Comparison of ENCODE assay signal across 29 cellular contexts in genomic region chr6:43623880-43624785, GRCh38. TPM values are rescaled to one million over a fixed set of nuclear protein-coding genes. Genes with fewer than 3 reads are reported as not detected.
A peak's percentile ranks its signal among the peaks of the same experiment; 100 is the strongest.
DNase-seq lines count a peak whose midpoint lies in the region; ATAC-seq, FAIRE-seq and TF ChIP-seq lines count a peak whose summit lies in the region.
"Had no signal": no experiment of that assay in that cellular context is flagged by ENCODE, and none has a peak within 500 bp of the region (broad histone marks: within the 10 kb centered on the region; RNA-seq: fewer than 3 reads in every experiment).

No MANE protein-coding gene starts in this region.

- H3K4me1 ChIP-seq in HepG2 (ENCODE audit: insufficient read depth, low read length) (peaks cover 24% of the 10 kb centered on the region), right lobe of liver (peaks cover 0 to 15% (median 7%) of the 10 kb centered on the region in 4 donors), testis (peaks cover 14% of the 10 kb centered on the region)

- peaks cover 95% of the 10 kb centered on the region for H3K36me3 Mint-ChIP-seq in activated T-helper 17 cell treated with anti-CD3 and anti-CD28 coated beads, Interleukin-2, amount 50 U/mL, for 72 hours (ENCODE audit: low read depth)

- no peak for TF ChIP-seq RAD21 in HepG2 (CRISPR knock-in tag; IDR thresholded peaks at IDR 0.05)

- TF ChIP-seq POLR2A in HepG2 (IDR thresholded peaks at IDR 0.05; ENCODE audit: insufficient read depth in 1 of 2, low read depth in 2 of 2, low read length in 2 of 2) (no peak; a peak in 1 of 4 replicates), right lobe of liver (IDR thresholded peaks at IDR 0.05) (no peak), testis (IDR thresholded peaks at IDR 0.05) (no peak)

- H4K20me1 ChIP-seq in HepG2 (ENCODE audit: insufficient read depth, low read length) = no peaks in the 10 kb centered on the region

- no peaks in the 10 kb centered on the region for H3K27me3 Mint-ChIP-seq in activated T-helper 17 cell treated with anti-CD3 and anti-CD28 coated beads, Interleukin-2, amount 50 U/mL, for 72 hours
- H3K27me3 Mint-ChIP-seq: activated CD4-positive, alpha-beta T cell treated with anti-CD3 and anti-CD28 coated beads for 36 hours; dendritic cell treated with granulocyte-macrophage colony-stimulating factor and Interleukin-4, amounts not matched to agents 40 ng/mL and 50 ng/mL, for 4 days; stimulated activated memory B cell treated with anti-CD40 and anti-IgM and Interleukin-4, amounts not matched to agents 10 μg/mL and 1 μg/mL and 100 μg/mL, for 72 hours had no signal

- H3K9me3 Mint-ChIP-seq in activated T-helper 17 cell treated with anti-CD3 and anti-CD28 coated beads, Interleukin-2, amount 50 U/mL, for 72 hours = no peaks in the 10 kb centered on the region
- H3K9me3 Mint-ChIP-seq: dendritic cell treated with granulocyte-macrophage colony-stimulating factor and Interleukin-4, amounts not matched to agents 40 ng/mL and 50 ng/mL, for 4 days; stimulated activated memory B cell treated with anti-CD40 and anti-IgM and Interleukin-4, amounts not matched to agents 10 μg/mL and 1 μg/mL and 100 μg/mL, for 72 hours; T-helper 1 cell treated with Interleukin-12 subunit alpha and Interleukin-12 subunit beta and Interleukin-4 antibody, amounts not matched to agents 30 μg/mL and 1 μg/mL, for 36 hours had no signal

- peaks cover 25% of the 10 kb centered on the region for H3K4me1 Mint-ChIP-seq in activated T-helper 17 cell treated with anti-CD3 and anti-CD28 coated beads, Interleukin-2, amount 50 U/mL, for 72 hours

- in situ Hi-C loops in HepG2 (cut with HindIII; ENCODE audit: extremely low pct_ligation_motif_present, low pct_unique_long_range_greater_than_20kb) = no loop called here

- H3K27me3 ChIP-seq in HepG2 (ENCODE audit: control insufficient read depth in 1 of 2, insufficient read depth in 2 of 2, low read length in 2 of 2) (no peaks in the 10 kb centered on the region; a peak in 1 of 5 replicates), right lobe of liver (no peaks in the 10 kb centered on the region), testis (no peaks in the 10 kb centered on the region)
- H3K27me3 ChIP-seq: BLaER1 treated with 17β-estradiol and CSF1 and Interleukin-3, amounts not matched to agents 10 nM and 100 nM; SJCRH30; vagina had no signal

- no peak overlapping the region for H3K4me2 ChIP-seq in HepG2 (ENCODE audit: low read depth, low read length)
- H3K4me2 ChIP-seq: BLaER1 treated with 17β-estradiol and CSF1 and Interleukin-3, amounts not matched to agents 10 nM and 100 nM had no signal

- BruUV-seq in HepG2 (replicated peaks; lab: Mats Ljungman, UMichigan) = no TSS peak

- CTCF ChIA-PET in HepG2 (lab: Yijun Ruan, JAX; ENCODE audit: low intra/inter-chr PET ratio, low total read pairs) = no interaction called here

- peaks cover 17% of the 10 kb centered on the region for H3K79me2 ChIP-seq in HepG2 (ENCODE audit: insufficient read depth, low read length)

- intact Hi-C loops in HepG2 (cut with micrococcal nuclease; ENCODE audit: unreplicated experiment) = no loop called here
- intact Hi-C loops in right lobe of liver (cut with DNase I) = no loop called here
- intact Hi-C loops in testis (cut with DNase I; ENCODE audit: low total_unique reads) = no loop called here

- POLR2A ChIA-PET in HepG2 (lab: Yijun Ruan, JAX) = no interaction called here

- TF ChIP-seq CTCF in HepG2 (CRISPR knock-in tag; IDR thresholded peaks at IDR 0.05) (no peak), right lobe of liver (IDR thresholded peaks at IDR 0.05) (no peak), testis (IDR thresholded peaks at IDR 0.05) (no peak)

- no peak for DNase-seq in HepG2 (ENCODE audit: low spot score)
- no peak for DNase-seq in right lobe of liver
- DNase-seq in mesenteric fat pad (ENCODE audit: low spot score) = peak; percentile 74
- peak; percentile 12 for DNase-seq in testis
- no peak for DNase-seq in GM19239 (ENCODE audit: insufficient read length, low spot score)
- DNase-seq: activated CD4-positive, alpha-beta T cell treated with anti-CD3 and anti-CD28 coated beads for 36 hours; activated gamma-delta T cell treated with Interleukin-2 at 50 U/mL for 16 hours; IMR-90; islet precursor cell; NCI-H1105 treated with DMSO at 0.1 percent for 48 hours; NCI-H2029 treated with DMSO at 0.1 percent for 48 hours; NCI-H226; nucleus accumbens; SJCRH30; stimulated activated CD4-positive, alpha-beta T cell treated with anti-CD3 and anti-CD28 coated beads, Interleukin-2, amount 100 ng/mL, for 48 hours had no signal

- ATAC-seq in HepG2 = no peak
- no peak for ATAC-seq in right lobe of liver
- no peak for ATAC-seq in activated T-helper 17 cell treated with anti-CD3 and anti-CD28 coated beads, Interleukin-2, amount 50 U/mL, for 72 hours (replicated peaks)
- ATAC-seq in HG03442 (IDR thresholded peaks at IDR 0.05; ENCODE audit: unreplicated experiment) = no peak
- ATAC-seq in HG02870 (IDR thresholded peaks at IDR 0.05; ENCODE audit: unreplicated experiment) = no peak
- ATAC-seq: activated CD4-positive, alpha-beta T cell treated with anti-CD3 and anti-CD28 coated beads for 36 hours; stimulated activated memory B cell treated with anti-CD40 and anti-IgM and Interleukin-4, amounts not matched to agents 10 μg/mL and 1 μg/mL and 100 μg/mL, for 72 hours had no signal

- no peak overlapping the region for H3K9ac ChIP-seq in HepG2 (ENCODE audit: insufficient read depth, low read depth, low read length)
- H3K9ac ChIP-seq: BLaER1 treated with 17β-estradiol and CSF1 and Interleukin-3, amounts not matched to agents 10 nM and 100 nM had no signal

- no peak overlapping the region for H3K4me3 Mint-ChIP-seq in activated T-helper 17 cell treated with anti-CD3 and anti-CD28 coated beads, Interleukin-2, amount 50 U/mL, for 72 hours
- H3K4me3 Mint-ChIP-seq: activated CD4-positive, alpha-beta T cell treated with anti-CD3 and anti-CD28 coated beads for 36 hours; dendritic cell treated with granulocyte-macrophage colony-stimulating factor and Interleukin-4, amounts not matched to agents 40 ng/mL and 50 ng/mL, for 4 days; stimulated activated memory B cell treated with anti-CD40 and anti-IgM and Interleukin-4, amounts not matched to agents 10 μg/mL and 1 μg/mL and 100 μg/mL, for 72 hours; T-helper 1 cell treated with Interleukin-12 subunit alpha and Interleukin-12 subunit beta and Interleukin-4 antibody, amounts not matched to agents 30 μg/mL and 1 μg/mL, for 36 hours had no signal

- H3K9me3 ChIP-seq in HepG2 (ENCODE audit: low read length) = no peaks in the 10 kb centered on the region
- no peaks in the 10 kb centered on the region for H3K9me3 ChIP-seq in right lobe of liver
- H3K9me3 ChIP-seq in testis = no peaks in the 10 kb centered on the region
- H3K9me3 ChIP-seq: BLaER1 treated with 17β-estradiol and CSF1 and Interleukin-3, amounts not matched to agents 10 nM and 100 nM; SJCRH30; thoracic aorta; vagina had no signal

- H3K27ac ChIP-seq in HepG2 (ENCODE audit: extremely low read length, insufficient read depth, low read length) = no peak overlapping the region
- H3K27ac ChIP-seq in right lobe of liver = no peak overlapping the region
- no peak overlapping the region for H3K27ac ChIP-seq in testis
- H3K27ac ChIP-seq: BLaER1 treated with 17β-estradiol and CSF1 and Interleukin-3, amounts not matched to agents 10 nM and 100 nM; SJCRH30; thoracic aorta; vagina had no signal

- H3K27ac Mint-ChIP-seq in activated T-helper 17 cell treated with anti-CD3 and anti-CD28 coated beads, Interleukin-2, amount 50 U/mL, for 72 hours = peak overlapping the region; percentile 43
- H3K27ac Mint-ChIP-seq: dendritic cell treated with granulocyte-macrophage colony-stimulating factor and Interleukin-4, amounts not matched to agents 40 ng/mL and 50 ng/mL, for 4 days; stimulated activated memory B cell treated with anti-CD40 and anti-IgM and Interleukin-4, amounts not matched to agents 10 μg/mL and 1 μg/mL and 100 μg/mL, for 72 hours; T-helper 1 cell treated with Interleukin-12 subunit alpha and Interleukin-12 subunit beta and Interleukin-4 antibody, amounts not matched to agents 30 μg/mL and 1 μg/mL, for 36 hours had no signal

- no peak for TF ChIP-seq EP300 in HepG2 (IDR thresholded peaks at IDR 0.05; ENCODE audit: low read depth in 2 of 2, low read length in 2 of 2)
- no peak for TF ChIP-seq EP300 in HepG2 (CRISPR knock-in tag; IDR thresholded peaks at IDR 0.05; ENCODE audit: borderline replicate concordance)

- whole genome bisulfite sequencing in HepG2 (ENCODE audit: low lambda C conversion rate) = 96% methylated on average over 8 of the region's 12 CpGs
- 98% methylated on average over 6 of the region's 12 CpGs for WGBS in right lobe of liver (ENCODE audit: insufficient coverage, low coverage, low lambda C conversion rate, missing lambda C conversion rate)
- 86 to 87% methylated on average over 3 to 12 of the region's 12 CpGs for WGBS in testis, 2 donors

- H3K36me3 ChIP-seq in HepG2 (replicated peaks in 1 of 2; ENCODE audit: control insufficient read depth in 1 of 2, insufficient read depth in 2 of 2, low read length in 2 of 2) = peaks cover 44 to 61% of the 10 kb centered on the region in 2 experiments
- peaks cover 0 to 53% (median 35%) of the 10 kb centered on the region in 4 donors for H3K36me3 ChIP-seq in right lobe of liver
- no peaks in the 10 kb centered on the region for H3K36me3 ChIP-seq in testis (ENCODE audit: low read depth, missing control alignments)

- H3K4me3 ChIP-seq in HepG2 (replicated peaks in 1 of 3; ENCODE audit: insufficient read depth in 1 of 3, low read depth in 2 of 3, low read length in 3 of 3) (no peak overlapping the region), right lobe of liver (no peak overlapping the region), testis (no peak overlapping the region)
- H3K4me3 ChIP-seq: BLaER1 treated with 17β-estradiol and CSF1 and Interleukin-3, amounts not matched to agents 10 nM and 100 nM; SJCRH30; thoracic aorta; vagina had no signal

- FAIRE-seq in HepG2 (lab: Jason Lieb, UNC) (no peak), GM19239 (lab: Jason Lieb, UNC) (no peak)
- FAIRE-seq: bronchial epithelial cell, endometrium, GM12891, RCC 7860 had no signal

- no peak overlapping the region for H2AFZ ChIP-seq in HepG2 (ENCODE audit: low read length)

RNA-seq across cellular contexts. Expression of gene GTPBP2, which starts 4.9 kb away (rescaled TPM):
- total RNA-seq in HepG2 (2016; rRNA removed; fragmentation: Illumina TruSeq; extraction: Trizol) (12.6 and 26.9 TPM in 2 replicates), right lobe of liver (10 to 100 TPM; 12.5 to 39.9 (median 19.2) TPM), mesenteric fat pad (101 TPM), testis (10 to 100 TPM; 59.5 to 64.7 TPM)
- 7.3 and 7.5 TPM in 2 replicates for total RNA-seq in HepG2 (2016; cell fraction: cytosol; rRNA removed; fragmentation: Illumina TruSeq; extraction: Trizol; ENCODE audit: low read depth)
- 12.6 and 27.4 TPM in 2 replicates for total RNA-seq in HepG2 (2016; cell fraction: insoluble cytoplasmic fraction; rRNA removed; fragmentation: Illumina TruSeq; extraction: Trizol)
- total RNA-seq in HepG2 (2016; cell fraction: membrane; rRNA removed; fragmentation: Illumina TruSeq; extraction: Trizol) = 12.6 and 13.7 TPM in 2 replicates
- 33.1 and 38.3 TPM in 2 replicates for total RNA-seq in HepG2 (2016; cell fraction: nucleus; rRNA removed; fragmentation: Illumina TruSeq; extraction: Trizol)
- polyA plus RNA-seq in HepG2 (2011; rRNA removed) (88.2 and 125 TPM in 2 replicates), testis (ENCODE audit: insufficient read depth, low read depth, low replicate concordance) (59.0 TPM)
- polyA plus RNA-seq in HepG2 (2011; cell fraction: cytosol; rRNA removed) = 63.6 and 70.6 TPM in 2 replicates
- polyA plus RNA-seq in HepG2 (2011; cell fraction: nucleus; rRNA removed) = 320 and 379 TPM in 2 replicates
- 47.9 and 57.6 TPM in 2 replicates for polyA plus RNA-seq in HepG2 (2012)
- polyA plus RNA-seq in HepG2 (2016; cell fraction: cytosol; fragmentation: Illumina TruSeq; extraction: Trizol; ENCODE audit: low read depth) = 3.6 and 4.1 TPM in 2 replicates
- polyA plus RNA-seq in HepG2 (2016; cell fraction: insoluble cytoplasmic fraction; fragmentation: Illumina TruSeq; extraction: Trizol; ENCODE audit: low read depth) = 14.0 and 17.9 TPM in 2 replicates
- 9.7 and 10.2 TPM in 2 replicates for polyA plus RNA-seq in HepG2 (2016; cell fraction: membrane; fragmentation: Illumina TruSeq; extraction: Trizol; ENCODE audit: low read depth)
- polyA plus RNA-seq in HepG2 (2016; cell fraction: nucleus; fragmentation: Illumina TruSeq; extraction: Trizol; ENCODE audit: insufficient read depth, low read depth) = 87.7 and 90.6 TPM in 2 replicates
- 115 and 123 TPM in 2 replicates for polyA minus RNA-seq in HepG2 (2011; rRNA and poly(A)+ RNA removed; ENCODE audit: low replicate concordance)
- polyA minus RNA-seq in HepG2 (2011; cell fraction: cytosol; rRNA and poly(A)+ RNA removed) = 22.8 and 31.0 TPM in 2 replicates
- 91.9 and 126 TPM in 2 replicates for polyA minus RNA-seq in HepG2 (2011; cell fraction: nucleus; rRNA and poly(A)+ RNA removed)
- 10 to 100 TPM; 64.2 to 67.3 TPM for total RNA-seq in activated T-helper 17 cell treated with anti-CD3 and anti-CD28 coated beads, Interleukin-2, amount 50 U/mL, for 72 hours

RNA-seq across cellular contexts. Expression of gene MAD2L1BP, which starts 11.5 kb away (rescaled TPM):
- total RNA-seq in HepG2 (2016; rRNA removed; fragmentation: Illumina TruSeq; extraction: Trizol) = 54.2 and 69.8 TPM in 2 replicates
- 19.9 and 20.6 TPM in 2 replicates for total RNA-seq in HepG2 (2016; cell fraction: cytosol; rRNA removed; fragmentation: Illumina TruSeq; extraction: Trizol; ENCODE audit: low read depth)
- 51.2 and 74.6 TPM in 2 replicates for total RNA-seq in HepG2 (2016; cell fraction: insoluble cytoplasmic fraction; rRNA removed; fragmentation: Illumina TruSeq; extraction: Trizol)
- total RNA-seq in HepG2 (2016; cell fraction: membrane; rRNA removed; fragmentation: Illumina TruSeq; extraction: Trizol) = 31.1 and 31.4 TPM in 2 replicates
- 23.1 and 28.7 TPM in 2 replicates for total RNA-seq in HepG2 (2016; cell fraction: nucleus; rRNA removed; fragmentation: Illumina TruSeq; extraction: Trizol)
- 55.5 and 57.8 TPM in 2 replicates for polyA plus RNA-seq in HepG2 (2011; rRNA removed)
- 66.7 and 73.3 TPM in 2 replicates for polyA plus RNA-seq in HepG2 (2011; cell fraction: cytosol; rRNA removed)
- polyA plus RNA-seq in HepG2 (2011; cell fraction: nucleus; rRNA removed) = 28.1 and 41.3 TPM in 2 replicates
- polyA plus RNA-seq in HepG2 (2012) = 25.3 and 25.7 TPM in 2 replicates
- polyA plus RNA-seq in HepG2 (2016; cell fraction: cytosol; fragmentation: Illumina TruSeq; extraction: Trizol; ENCODE audit: low read depth) = 6.9 and 7.7 TPM in 2 replicates
- polyA plus RNA-seq in HepG2 (2016; cell fraction: insoluble cytoplasmic fraction; fragmentation: Illumina TruSeq; extraction: Trizol; ENCODE audit: low read depth) = 65.0 and 72.9 TPM in 2 replicates
- 10.2 and 12.3 TPM in 2 replicates for polyA plus RNA-seq in HepG2 (2016; cell fraction: membrane; fragmentation: Illumina TruSeq; extraction: Trizol; ENCODE audit: low read depth)
- polyA plus RNA-seq in HepG2 (2016; cell fraction: nucleus; fragmentation: Illumina TruSeq; extraction: Trizol; ENCODE audit: insufficient read depth, low read depth) = 46.3 and 54.1 TPM in 2 replicates
- 61.4 and 71.9 TPM in 2 replicates for polyA minus RNA-seq in HepG2 (2011; rRNA and poly(A)+ RNA removed; ENCODE audit: low replicate concordance)
- polyA minus RNA-seq in HepG2 (2011; cell fraction: cytosol; rRNA and poly(A)+ RNA removed) = 21.1 and 25.8 TPM in 2 replicates
- 13.6 and 19.1 TPM in 2 replicates for polyA minus RNA-seq in HepG2 (2011; cell fraction: nucleus; rRNA and poly(A)+ RNA removed)
- 10 to 100 TPM; 11.7 to 31.7 (median 14.6) TPM for total RNA-seq in right lobe of liver
- 10 to 100 TPM; 44.4 to 44.7 TPM for total RNA-seq in activated T-helper 17 cell treated with anti-CD3 and anti-CD28 coated beads, Interleukin-2, amount 50 U/mL, for 72 hours
- 19.0 TPM for total RNA-seq in mesenteric fat pad
- total RNA-seq in testis = 10 to 100 TPM; 40.5 to 42.4 TPM
- polyA plus RNA-seq in testis (ENCODE audit: insufficient read depth, low read depth, low replicate concordance) = 38.3 TPM

RNA-seq across cellular contexts. Expression of gene RSPH9, which starts 20.7 kb away (rescaled TPM):
- total RNA-seq in HepG2 (2016; rRNA removed; fragmentation: Illumina TruSeq; extraction: Trizol) (0.04 TPM in 1 of 2 replicates, not detected in the other), right lobe of liver (not detected), mesenteric fat pad (not detected), testis (1 to 10 TPM; 6.1 to 8.3 TPM)
- total RNA-seq in HepG2 (2016; cell fraction: cytosol; rRNA removed; fragmentation: Illumina TruSeq; extraction: Trizol; ENCODE audit: low read depth) = not detected in 2 replicates
- total RNA-seq in HepG2 (2016; cell fraction: insoluble cytoplasmic fraction; rRNA removed; fragmentation: Illumina TruSeq; extraction: Trizol) = not detected in 2 replicates
- not detected in 2 replicates for total RNA-seq in HepG2 (2016; cell fraction: membrane; rRNA removed; fragmentation: Illumina TruSeq; extraction: Trizol)
- total RNA-seq in HepG2 (2016; cell fraction: nucleus; rRNA removed; fragmentation: Illumina TruSeq; extraction: Trizol) = not detected in 2 replicates
- polyA plus RNA-seq in HepG2 (2011; rRNA removed) (not detected in 2 replicates), testis (ENCODE audit: insufficient read depth, low read depth, low replicate concordance) (22.8 TPM)
- not detected in 2 replicates for polyA plus RNA-seq in HepG2 (2011; cell fraction: cytosol; rRNA removed)
- 0.10 TPM in 1 of 2 replicates, not detected in the other for polyA plus RNA-seq in HepG2 (2011; cell fraction: nucleus; rRNA removed)
- polyA plus RNA-seq in HepG2 (2012) = 0.15 and 0.40 TPM in 2 replicates
- polyA plus RNA-seq in HepG2 (2016; cell fraction: cytosol; fragmentation: Illumina TruSeq; extraction: Trizol; ENCODE audit: low read depth) = not detected in 2 replicates
- polyA plus RNA-seq in HepG2 (2016; cell fraction: insoluble cytoplasmic fraction; fragmentation: Illumina TruSeq; extraction: Trizol; ENCODE audit: low read depth) = not detected in 2 replicates
- not detected in 2 replicates for polyA plus RNA-seq in HepG2 (2016; cell fraction: membrane; fragmentation: Illumina TruSeq; extraction: Trizol; ENCODE audit: low read depth)
- polyA plus RNA-seq in HepG2 (2016; cell fraction: nucleus; fragmentation: Illumina TruSeq; extraction: Trizol; ENCODE audit: insufficient read depth, low read depth) = not detected in 2 replicates
- polyA minus RNA-seq in HepG2 (2011; rRNA and poly(A)+ RNA removed; ENCODE audit: low replicate concordance) = not detected in 2 replicates
- polyA minus RNA-seq in HepG2 (2011; cell fraction: cytosol; rRNA and poly(A)+ RNA removed) = not detected in 2 replicates
- not detected in 2 replicates for polyA minus RNA-seq in HepG2 (2011; cell fraction: nucleus; rRNA and poly(A)+ RNA removed)
- under 1 TPM; 0.09 to 0.66 TPM for total RNA-seq in activated T-helper 17 cell treated with anti-CD3 and anti-CD28 coated beads, Interleukin-2, amount 50 U/mL, for 72 hours
- total RNA-seq: activated CD4-positive, alpha-beta T cell treated with anti-CD3 and anti-CD28 coated beads for 36 hours; Daoy; SJCRH30; thoracic aorta had no signal

RNA-seq across cellular contexts. Expression of gene POLH, which starts 48.1 kb away (rescaled TPM):
- total RNA-seq in HepG2 (2016; rRNA removed; fragmentation: Illumina TruSeq; extraction: Trizol) (25.0 and 35.5 TPM in 2 replicates), right lobe of liver (1 to 10 TPM; 5.1 to 9.3 (median 6.8) TPM), mesenteric fat pad (10.7 TPM), testis (10 to 100 TPM; 11.7 to 18.3 TPM)
- total RNA-seq in HepG2 (2016; cell fraction: cytosol; rRNA removed; fragmentation: Illumina TruSeq; extraction: Trizol; ENCODE audit: low read depth) = 3.9 and 4.1 TPM in 2 replicates
- 23.3 and 37.4 TPM in 2 replicates for total RNA-seq in HepG2 (2016; cell fraction: insoluble cytoplasmic fraction; rRNA removed; fragmentation: Illumina TruSeq; extraction: Trizol)
- total RNA-seq in HepG2 (2016; cell fraction: membrane; rRNA removed; fragmentation: Illumina TruSeq; extraction: Trizol) = 8.7 and 10.2 TPM in 2 replicates
- 16.3 and 26.4 TPM in 2 replicates for total RNA-seq in HepG2 (2016; cell fraction: nucleus; rRNA removed; fragmentation: Illumina TruSeq; extraction: Trizol)
- polyA plus RNA-seq in HepG2 (2011; rRNA removed) (6.3 and 11.6 TPM in 2 replicates), testis (ENCODE audit: insufficient read depth, low read depth, low replicate concordance) (29.5 TPM)
- 4.3 and 5.1 TPM in 2 replicates for polyA plus RNA-seq in HepG2 (2011; cell fraction: cytosol; rRNA removed)
- 6.0 and 7.3 TPM in 2 replicates for polyA plus RNA-seq in HepG2 (2011; cell fraction: nucleus; rRNA removed)
- 7.4 and 10.6 TPM in 2 replicates for polyA plus RNA-seq in HepG2 (2012)
- polyA plus RNA-seq in HepG2 (2016; cell fraction: cytosol; fragmentation: Illumina TruSeq; extraction: Trizol; ENCODE audit: low read depth) = 0.88 and 1.2 TPM in 2 replicates
- 18.1 and 19.7 TPM in 2 replicates for polyA plus RNA-seq in HepG2 (2016; cell fraction: insoluble cytoplasmic fraction; fragmentation: Illumina TruSeq; extraction: Trizol; ENCODE audit: low read depth)
- 2.0 and 2.6 TPM in 2 replicates for polyA plus RNA-seq in HepG2 (2016; cell fraction: membrane; fragmentation: Illumina TruSeq; extraction: Trizol; ENCODE audit: low read depth)
- polyA plus RNA-seq in HepG2 (2016; cell fraction: nucleus; fragmentation: Illumina TruSeq; extraction: Trizol; ENCODE audit: insufficient read depth, low read depth) = 28.4 and 32.9 TPM in 2 replicates
- 19.1 and 21.9 TPM in 2 replicates for polyA minus RNA-seq in HepG2 (2011; rRNA and poly(A)+ RNA removed; ENCODE audit: low replicate concordance)
- 9.2 and 9.5 TPM in 2 replicates for polyA minus RNA-seq in HepG2 (2011; cell fraction: cytosol; rRNA and poly(A)+ RNA removed)
- 16.1 and 23.9 TPM in 2 replicates for polyA minus RNA-seq in HepG2 (2011; cell fraction: nucleus; rRNA and poly(A)+ RNA removed)
- 10 to 100 TPM; 55.5 to 67.8 TPM for total RNA-seq in activated T-helper 17 cell treated with anti-CD3 and anti-CD28 coated beads, Interleukin-2, amount 50 U/mL, for 72 hours

RNA-seq across cellular contexts. Expression of gene XPO5, which starts 48.3 kb away (rescaled TPM):
- total RNA-seq in HepG2 (2016; rRNA removed; fragmentation: Illumina TruSeq; extraction: Trizol) = 68.0 and 71.3 TPM in 2 replicates
- total RNA-seq in HepG2 (2016; cell fraction: cytosol; rRNA removed; fragmentation: Illumina TruSeq; extraction: Trizol; ENCODE audit: low read depth) = 43.0 and 45.0 TPM in 2 replicates
- total RNA-seq in HepG2 (2016; cell fraction: insoluble cytoplasmic fraction; rRNA removed; fragmentation: Illumina TruSeq; extraction: Trizol) = 65.7 and 67.2 TPM in 2 replicates
- total RNA-seq in HepG2 (2016; cell fraction: membrane; rRNA removed; fragmentation: Illumina TruSeq; extraction: Trizol) = 23.7 TPM in 2 replicates
- total RNA-seq in HepG2 (2016; cell fraction: nucleus; rRNA removed; fragmentation: Illumina TruSeq; extraction: Trizol) = 73.2 and 82.9 TPM in 2 replicates
- polyA plus RNA-seq in HepG2 (2011; rRNA removed) = 52.2 and 67.6 TPM in 2 replicates
- 37.2 and 41.2 TPM in 2 replicates for polyA plus RNA-seq in HepG2 (2011; cell fraction: cytosol; rRNA removed)
- 76.2 and 81.3 TPM in 2 replicates for polyA plus RNA-seq in HepG2 (2011; cell fraction: nucleus; rRNA removed)
- 38.5 and 46.5 TPM in 2 replicates for polyA plus RNA-seq in HepG2 (2012)
- polyA plus RNA-seq in HepG2 (2016; cell fraction: cytosol; fragmentation: Illumina TruSeq; extraction: Trizol; ENCODE audit: low read depth) = 3.0 and 3.2 TPM in 2 replicates
- 46.2 and 52.7 TPM in 2 replicates for polyA plus RNA-seq in HepG2 (2016; cell fraction: insoluble cytoplasmic fraction; fragmentation: Illumina TruSeq; extraction: Trizol; ENCODE audit: low read depth)
- polyA plus RNA-seq in HepG2 (2016; cell fraction: membrane; fragmentation: Illumina TruSeq; extraction: Trizol; ENCODE audit: low read depth) = 6.5 and 8.3 TPM in 2 replicates
- 119 and 127 TPM in 2 replicates for polyA plus RNA-seq in HepG2 (2016; cell fraction: nucleus; fragmentation: Illumina TruSeq; extraction: Trizol; ENCODE audit: insufficient read depth, low read depth)
- polyA minus RNA-seq in HepG2 (2011; rRNA and poly(A)+ RNA removed; ENCODE audit: low replicate concordance) = 114 and 153 TPM in 2 replicates
- polyA minus RNA-seq in HepG2 (2011; cell fraction: cytosol; rRNA and poly(A)+ RNA removed) = 45.0 and 52.2 TPM in 2 replicates
- 83.3 and 113 TPM in 2 replicates for polyA minus RNA-seq in HepG2 (2011; cell fraction: nucleus; rRNA and poly(A)+ RNA removed)
- 10 to 100 TPM; 11.3 to 16.3 (median 12.6) TPM for total RNA-seq in right lobe of liver
- total RNA-seq in activated T-helper 17 cell treated with anti-CD3 and anti-CD28 coated beads, Interleukin-2, amount 50 U/mL, for 72 hours = 100 to 1,000 TPM in 1 of 2 donors, 10 to 100 TPM in 1; 67.3 to 109 TPM
- 43.6 TPM for total RNA-seq in mesenteric fat pad
- 10 to 100 TPM; 53.7 to 65.8 TPM for total RNA-seq in testis
- 79.1 TPM for polyA plus RNA-seq in testis (ENCODE audit: insufficient read depth, low read depth, low replicate concordance)

Comparison
In these comparisons a context has a peak if more than half of its experiments do, and no peak if none do; other contexts are left out.
1. DNase-seq: peak in mesenteric fat pad (single experiment) and testis (single experiment); none in HepG2 (single experiment), right lobe of liver (0 of 3) and GM19239 (single experiment).